ENCODE assay signal across 11 cellular contexts in genomic region chr7:143389316-143390097, GRCh38. TPM values are rescaled to one million over a fixed set of nuclear protein-coding genes. Genes with fewer than 3 reads are reported as not detected.
DNase-seq lines count a peak whose midpoint lies in the region; ATAC-seq and TF ChIP-seq lines count a peak whose summit lies in the region.
"Had no signal": no experiment of that assay in that cellular context is flagged by ENCODE, and none has a peak within 500 bp of the region (broad histone marks: within the 10 kb centered on the region; RNA-seq: fewer than 3 reads in every experiment).

No MANE protein-coding gene starts in this region.

- H3K9me3 Mint-ChIP-seq in CD4-positive, alpha-beta T cell = no peaks in the 10 kb centered on the region
- H3K9me3 Mint-ChIP-seq in HFFc6 (peaks cover 5% of the 10 kb centered on the region; the same call in 1 of the 2 replicates), chondrocyte (ENCODE audit: low read depth) (no peaks in the 10 kb centered on the region)
- no peaks in the 10 kb centered on the region for H3K9me3 Mint-ChIP-seq in naive thymus-derived CD8-positive, alpha-beta T cell

- peaks cover 58% of the 10 kb centered on the region for H3K36me3 Mint-ChIP-seq in CD4-positive, alpha-beta T cell (ENCODE audit: low read depth)
- peaks cover 29% of the 10 kb centered on the region for H3K36me3 Mint-ChIP-seq in HFFc6 (ENCODE audit: low read depth)
- peaks cover 31% of the 10 kb centered on the region for H3K36me3 Mint-ChIP-seq in chondrocyte (ENCODE audit: low read depth)
- H3K36me3 Mint-ChIP-seq in naive thymus-derived CD8-positive, alpha-beta T cell = peaks cover 0 to 56% (median 0%) of the 10 kb centered on the region in 3 donors

- H3K9me3 ChIP-seq in CD4-positive, alpha-beta T cell (ENCODE audit: control insufficient read depth, low read length) = no peaks in the 10 kb centered on the region
- H3K9me3 ChIP-seq: right lobe of liver, vagina had no signal

- peaks cover 10% of the 10 kb centered on the region for H3K4me1 Mint-ChIP-seq in CD4-positive, alpha-beta T cell (ENCODE audit: low read depth)
- H3K4me1 Mint-ChIP-seq in HFFc6 (ENCODE audit: low read depth) = peaks cover 59% of the 10 kb centered on the region
- peaks cover 49% of the 10 kb centered on the region for H3K4me1 Mint-ChIP-seq in chondrocyte (ENCODE audit: low read depth)
- H3K4me1 Mint-ChIP-seq in naive thymus-derived CD8-positive, alpha-beta T cell = peaks cover 7 to 32% (median 18%) of the 10 kb centered on the region in 4 donors

- CTCF ChIA-PET in CD4-positive, alpha-beta T cell (lab: Charles Lee) = interaction anchor here (2.1 kb wide), 1 partner anchor 9 kb away, joined by 8 read pairs; no protein-coding TSS in a partner anchor

- H3K27me3 Mint-ChIP-seq in CD4-positive, alpha-beta T cell = no peaks in the 10 kb centered on the region
- peaks cover 24% of the 10 kb centered on the region for H3K27me3 Mint-ChIP-seq in HFFc6 (ENCODE audit: insufficient read depth)
- no peaks in the 10 kb centered on the region for H3K27me3 Mint-ChIP-seq in chondrocyte (ENCODE audit: low read depth)
- no peaks in the 10 kb centered on the region for H3K27me3 Mint-ChIP-seq in naive thymus-derived CD8-positive, alpha-beta T cell

- no peak overlapping the region for H3K4me3 Mint-ChIP-seq in CD4-positive, alpha-beta T cell
- peak overlapping the region; percentile 67 for H3K4me3 Mint-ChIP-seq in HFFc6
- peak overlapping the region; percentile 6 for H3K4me3 Mint-ChIP-seq in chondrocyte (ENCODE audit: unreplicated experiment)
- no peak overlapping the region for H3K4me3 Mint-ChIP-seq in naive thymus-derived CD8-positive, alpha-beta T cell

- DNase-seq in CD4-positive, alpha-beta T cell = no peak
- no peak for DNase-seq in HFFc6
- DNase-seq in chondrocyte (ENCODE audit: low spot score) = no peak
- DNase-seq in naive thymus-derived CD8-positive, alpha-beta T cell = no peak
- DNase-seq in mesenteric fat pad (ENCODE audit: low spot score) = no peak
- no peak for DNase-seq in posterior vena cava (ENCODE audit: low spot score)
- no peak for DNase-seq in NCI-H774 (lab: John Stamatoyannopoulos, UW)
- DNase-seq: Kasumi-1 had no signal

- H3K27ac ChIP-seq in CD4-positive, alpha-beta T cell (ENCODE audit: low read depth, low read length) = peak overlapping the region; percentile 1
- H3K27ac ChIP-seq: right lobe of liver had no signal

- POLR2A ChIA-PET in CD4-positive, alpha-beta T cell (lab: Charles Lee) = interaction anchor here (1.2 to 4.5 kb wide), 5 partner anchors 8 to 18 kb away, joined by 3 to 31 read pairs (median 4); partner anchors contain the start of genes EPHA1 and ZYX
- POLR2A ChIA-PET in naive thymus-derived CD8-positive, alpha-beta T cell (lab: Charles Lee) = interaction anchor here (1.0 to 11.9 kb wide), 4 partner anchors 10 to 34 kb away, joined by 3 to 91 read pairs (median 14); partner anchors contain the start of gene EPHA1

- H3K27me3 ChIP-seq in CD4-positive, alpha-beta T cell (ENCODE audit: control insufficient read depth, insufficient read depth, low read length) = no peaks in the 10 kb centered on the region
- H3K27me3 ChIP-seq: right lobe of liver, vagina had no signal

- no peak for ATAC-seq in CD4-positive, alpha-beta T cell (ENCODE audit: poor library complexity)
- no peak for ATAC-seq in naive thymus-derived CD8-positive, alpha-beta T cell
- ATAC-seq in HG03469 (IDR thresholded peaks at IDR 0.05; ENCODE audit: unreplicated experiment) = no peak
- ATAC-seq: right lobe of liver had no signal

- intact Hi-C loops in CD4-positive, alpha-beta T cell (cut with DNase I, micrococcal nuclease) = loop anchor here in 1 of 2 experiments (10.0 kb wide), 1 partner anchor 535 kb away; the partner anchor contains the start of gene EPHB6
- intact Hi-C loops in posterior vena cava (cut with DNase I) = no loop called here

- H3K27ac Mint-ChIP-seq in CD4-positive, alpha-beta T cell = peak overlapping the region; percentile 59
- H3K27ac Mint-ChIP-seq in HFFc6 (peak overlapping the region; percentile 73), chondrocyte (ENCODE audit: unreplicated experiment) (peak overlapping the region; percentile 50)
- peak overlapping the region in 9 of 10 donors; percentile 60 to 92 (median 87) for H3K27ac Mint-ChIP-seq in naive thymus-derived CD8-positive, alpha-beta T cell

- TF ChIP-seq CTCF in CD4-positive, alpha-beta T cell (IDR thresholded peaks at IDR 0.05) = no peak
- TF ChIP-seq CTCF in HFFc6 (IDR thresholded peaks at IDR 0.05) = peak; percentile 46
- TF ChIP-seq CTCF in chondrocyte (IDR thresholded peaks at IDR 0.05) = peak; percentile 12

RNA-seq across cellular contexts. Expression of gene ZYX, which starts 8.4 kb away (rescaled TPM):
- 100 to 1,000 TPM; 132 to 146 TPM for total RNA-seq in CD4-positive, alpha-beta T cell
- total RNA-seq in HFFc6 (2021; fragmentation: NEBNext Ultra II Directional; extraction: Animal tissue kit (Norgen Biotek cat#: 25700)) = 100 to 1,000 TPM; 491 to 576 (median 546) TPM
- 241 to 386 TPM (median 384 TPM) in 3 replicates for total RNA-seq in chondrocyte
- 100 to 1,000 TPM; 138 to 151 TPM for total RNA-seq in naive thymus-derived CD8-positive, alpha-beta T cell
- polyA plus RNA-seq in naive thymus-derived CD8-positive, alpha-beta T cell = 100 to 1,000 TPM in 1 of 3 donors, 10 to 100 TPM in 2; 58.6 to 142 (median 82.6) TPM
- 271 TPM for total RNA-seq in mesenteric fat pad
- 100 to 1,000 TPM; 388 to 407 TPM for total RNA-seq in posterior vena cava

RNA-seq across cellular contexts. Expression of gene EPHA1, which starts 19.1 kb away (rescaled TPM):
- 10 to 100 TPM; 16.0 to 19.0 TPM for total RNA-seq in CD4-positive, alpha-beta T cell
- not detected for total RNA-seq in HFFc6 (2021; fragmentation: NEBNext Ultra II Directional; extraction: Animal tissue kit (Norgen Biotek cat#: 25700))
- total RNA-seq in chondrocyte = not detected in 3 replicates
- 10 to 100 TPM; 44.8 to 44.9 TPM for total RNA-seq in naive thymus-derived CD8-positive, alpha-beta T cell
- 10 to 100 TPM; 10.1 to 37.1 (median 16.2) TPM for polyA plus RNA-seq in naive thymus-derived CD8-positive, alpha-beta T cell
- 0.22 TPM for total RNA-seq in mesenteric fat pad
- total RNA-seq in posterior vena cava = under 1 TPM in 1 of 2 donors, not detected in 1; 0.24 TPM

RNA-seq across cellular contexts. Expression of gene FAM131B, which starts 27.0 kb away (rescaled TPM):
- total RNA-seq in CD4-positive, alpha-beta T cell = under 1 TPM in 1 of 2 experiments, not detected in 1; 0.14 TPM
- total RNA-seq in HFFc6 (2021; fragmentation: NEBNext Ultra II Directional; extraction: Animal tissue kit (Norgen Biotek cat#: 25700)) = 1 to 10 TPM in 3 of 6 experiments, under 1 TPM in 3; 0.70 to 1.3 (median 0.98) TPM
- total RNA-seq in chondrocyte (3.0 to 4.0 TPM (median 3.1 TPM) in 3 replicates), mesenteric fat pad (1.8 TPM), posterior vena cava (1 to 10 TPM; 1.1 to 1.5 TPM)
- total RNA-seq in naive thymus-derived CD8-positive, alpha-beta T cell = 1 to 10 TPM in 1 of 2 experiments, under 1 TPM in 1; 0.78 to 1.2 TPM
- polyA plus RNA-seq in naive thymus-derived CD8-positive, alpha-beta T cell = 1 to 10 TPM in 1 of 3 donors, under 1 TPM in 2; 0.44 to 1.1 (median 0.54) TPM

RNA-seq across cellular contexts. Expression of gene TAS2R60, which starts 53.7 kb away (rescaled TPM):
- total RNA-seq in CD4-positive, alpha-beta T cell = under 1 TPM; 0.47 to 0.61 TPM
- not detected for total RNA-seq in HFFc6 (2021; fragmentation: NEBNext Ultra II Directional; extraction: Animal tissue kit (Norgen Biotek cat#: 25700))
- total RNA-seq in chondrocyte (not detected in 3 replicates), mesenteric fat pad (0.35 TPM), posterior vena cava (under 1 TPM; 0.42 to 0.57 TPM)
- total RNA-seq in naive thymus-derived CD8-positive, alpha-beta T cell = 1 to 10 TPM in 1 of 2 experiments, under 1 TPM in 1; 0.96 to 1.0 TPM
- under 1 TPM in 1 of 3 donors, not detected in 2; 0.23 TPM for polyA plus RNA-seq in naive thymus-derived CD8-positive, alpha-beta T cell
- total RNA-seq: vagina had no signal

Comparison
In these comparisons a context has a peak if more than half of its experiments do, and no peak if none do; other contexts are left out.
1. H3K4me3 Mint-ChIP-seq: peak in HFFc6 (single experiment) and chondrocyte (single experiment); none in CD4-positive, alpha-beta T cell (single experiment) and naive thymus-derived CD8-positive, alpha-beta T cell (0 of 10).
2. RNA of gene EPHA1, which starts 19.1 kb away (total RNA-seq): 44.8 to 44.9 TPM in naive thymus-derived CD8-positive, alpha-beta T cell and 16.0 to 19.0 TPM in CD4-positive, alpha-beta T cell; 0.24 TPM in posterior vena cava, 0.22 TPM in mesenteric fat pad (single experiment), not detected in HFFc6 and not detected in chondrocyte; every median in the first group is over 10 times any median in the second.
3. Peak in every context shown above with its lines, with median percentiles within 50 percentile points of each other: H3K27ac Mint-ChIP-seq.